ENCODE assay signal across 13 cellular contexts in genomic region chr7:111076205-111076604, GRCh38. TPM values are rescaled to one million over a fixed set of nuclear protein-coding genes. Genes with fewer than 3 reads are reported as not detected.
A peak's percentile ranks its signal among the peaks of the same experiment; 100 is the strongest.
DNase-seq lines count a peak whose midpoint lies in the region; ATAC-seq, FAIRE-seq and TF ChIP-seq lines count a peak whose summit lies in the region.
"Had no signal": no experiment of that assay in that cellular context is flagged by ENCODE, and none has a peak within 500 bp of the region (broad histone marks: within the 10 kb centered on the region; RNA-seq: fewer than 3 reads in every experiment).

No MANE protein-coding gene starts in this region.

- no peaks in the 10 kb centered on the region for H3K27me3 ChIP-seq in thyroid gland
- H3K27me3 ChIP-seq: spleen had no signal

- no peak overlapping the region for H3K4me2 ChIP-seq in A549

- POLR2A ChIA-PET in A549 (lab: Yijun Ruan, JAX), result no interaction called here

- TF ChIP-seq EP300 in A549 (IDR thresholded peaks at IDR 0.05), result no peak

- intact Hi-C loops in thyroid gland (cut with DNase I), result no loop called here

- no peak for FAIRE-seq in A549 (lab: Jason Lieb, UNC)

- TF ChIP-seq POLR2A in A549 (IDR thresholded peaks at IDR 0.05; ENCODE audit: low read length) (no peak), thyroid gland (IDR thresholded peaks at IDR 0.05) (no peak)

- H3K27ac ChIP-seq in A549, result no peak overlapping the region
- H3K27ac ChIP-seq in thyroid gland, result no peak overlapping the region
- H3K27ac ChIP-seq: spleen had no signal

- H3K9me3 ChIP-seq in A549, result no peaks in the 10 kb centered on the region
- no peaks in the 10 kb centered on the region for H3K9me3 ChIP-seq in thyroid gland
- H3K9me3 ChIP-seq: spleen had no signal

- no peak for ATAC-seq in A549
- no peak for ATAC-seq in GM18868 (IDR thresholded peaks at IDR 0.05; ENCODE audit: unreplicated experiment)
- ATAC-seq: esophagus mucosa had no signal

- no peaks in the 10 kb centered on the region for H3K36me3 ChIP-seq in thyroid gland
- H3K36me3 ChIP-seq: spleen had no signal

- H3K4me1 ChIP-seq in A549, result peaks cover 16% of the 10 kb centered on the region; the same call in 1 of the 3 replicates
- peaks cover under 1 to 4% of the 10 kb centered on the region in 2 donors for H3K4me1 ChIP-seq in thyroid gland

- TF ChIP-seq CTCF in A549 (IDR thresholded peaks at IDR 0.05) (no peak), thyroid gland (IDR thresholded peaks at IDR 0.05) (no peak)

- CTCF ChIA-PET in A549 (lab: Yijun Ruan, JAX), result interaction anchor here (0.7 kb wide), 1 partner anchor 485 kb away, joined by 3 read pairs; no protein-coding TSS in a partner anchor

- TF ChIP-seq RAD21 in A549 (conservative IDR thresholded peaks at IDR 0.05 in 1 of 2, IDR thresholded peaks at IDR 0.05 in 1 of 2), result no peak

- no peak for DNase-seq in A549 (ENCODE audit: low read depth in 1 of 2, low spot score in 1 of 2)
- DNase-seq in HCEC 1CT, result peak; percentile 34
- DNase-seq in activated T-cell treated with anti-CD3 and anti-CD28 coated beads, Interleukin-2, amount 50 U/mL, for 48 hours, result peak; percentile 48 to 58
- peak; percentile 61 for DNase-seq in glomerular visceral epithelial cell (ENCODE audit: extremely low spot score)
- DNase-seq in thyroid gland, result no peak
- DNase-seq in NCI-H524 treated with DMSO at 0.1 percent for 48 hours (lab: John Stamatoyannopoulos, UW), result no peak
- no peak for DNase-seq in NOMO-1 treated with DMSO at 0.1 percent for 48 hours (lab: John Stamatoyannopoulos, UW; ENCODE audit: unreplicated experiment)
- DNase-seq: activated B cell treated with CpG ODN at 0.5 μM for 24 hours, Kasumi-1, naive B cell, spleen had no signal

- H3K4me3 ChIP-seq in A549 (no peak overlapping the region), thyroid gland (replicated peaks in 1 of 3) (no peak overlapping the region)
- H3K4me3 ChIP-seq: spleen had no signal

TF ChIP-seq in A549, 52 proteins besides CTCF, POLR2A, EP300 and RAD21:
- no peak for TF ChIP-seq TP53 (CRISPR knock-in tag; IDR thresholded peaks at IDR 0.05)
- no peak for TF ChIP-seq FOSB (CRISPR knock-in tag; IDR thresholded peaks at IDR 0.05)
- TF ChIP-seq FOSL2 (IDR thresholded peaks at IDR 0.05), result 0 out of 2 replicates have a peak, but pooled peaks have one; percentile 11
- no peak for TF ChIP-seq FOSL2 (CRISPR knock-in tag; IDR thresholded peaks at IDR 0.05)

RNA-seq across cellular contexts. Expression of gene LRRN3, which starts 14.7 kb away (rescaled TPM):
- polyA plus RNA-seq in A549 (2011; rRNA removed) (0.06 and 0.09 TPM in 2 replicates), A549 (2017; fragmentation: RNase III; extraction: RNeasy Plus Mini Kit Qiagen cat#74134 plus additional on column Dnase treatment) (0.04 to 0.05 TPM in 2 of 3 replicates, not detected in the other)
- 0.01 and 0.03 TPM in 2 replicates for polyA plus RNA-seq in A549 (2012; cell fraction: cytosol; rRNA removed)
- polyA plus RNA-seq in A549 (2012; cell fraction: nucleus; rRNA removed), result 0.02 TPM in 2 replicates
- not detected in 2 replicates for polyA minus RNA-seq in A549 (2011; rRNA and poly(A)+ RNA removed)
- 10 to 100 TPM in 2 of 4 donors, 1 to 10 TPM in 2; 5.9 to 15.9 (median 9.7) TPM for total RNA-seq in thyroid gland
- total RNA-seq: activated B cell treated with CpG ODN at 0.5 μM for 24 hours, esophagus mucosa had no signal

Comparison
In these comparisons a context has a peak if more than half of its experiments do, and no peak if none do; other contexts are left out.
1. DNase-seq: peak in HCEC 1CT (single experiment), activated T-cell treated with anti-CD3 and anti-CD28 coated beads, Interleukin-2, amount 50 U/mL, for 48 hours (2 of 2) and glomerular visceral epithelial cell (single experiment); none in A549 (0 of 2), thyroid gland (0 of 2), NCI-H524 treated with DMSO at 0.1 percent for 48 hours (single experiment) and NOMO-1 treated with DMSO at 0.1 percent for 48 hours (single experiment).